Comparison of ENCODE assay signal across 8 cellular contexts in genomic region chrX:103405009-103405333, GRCh38. TPM values are rescaled to one million over a fixed set of nuclear protein-coding genes. Genes with fewer than 3 reads are reported as not detected.
DNase-seq lines count a peak whose midpoint lies in the region; ATAC-seq and TF ChIP-seq lines count a peak whose summit lies in the region.

No MANE protein-coding gene starts in this region.

- DNase-seq in activated T-cell treated with anti-CD3 and anti-CD28 coated beads, Interleukin-2, amount 50 U/mL, for 72 hours = no peak
- DNase-seq in activated T-cell treated with anti-CD3 and anti-CD28 coated beads for 4 hours (no peak), kidney tubule cell (ENCODE audit: low spot score) (peak; percentile 7), type B pancreatic cell (ENCODE audit: extremely low spot score, unreplicated experiment) (no peak), substantia nigra (lab: John Stamatoyannopoulos, UW) (no peak)
- DNase-seq in activated CD8-positive, alpha-beta T cell treated with anti-CD3 and anti-CD28 coated beads, Interleukin-2, amount 10 ng/mL, durations not matched to agents 7 days and 5 days = no peak

- peaks cover 30% of the 10 kb centered on the region for H3K27me3 Mint-ChIP-seq in activated T-cell treated with anti-CD3 and anti-CD28 coated beads, Interleukin-2, amount 50 U/mL, for 72 hours (ENCODE audit: low read depth)
- H3K27me3 Mint-ChIP-seq in activated CD8-positive, alpha-beta T cell treated with anti-CD3 and anti-CD28 coated beads, Interleukin-2, amount 10 ng/mL, durations not matched to agents 7 days and 5 days (ENCODE audit: low read depth) = peaks cover 5% of the 10 kb centered on the region
- no peaks in the 10 kb centered on the region for H3K27me3 Mint-ChIP-seq in type B pancreatic cell

- ATAC-seq in activated T-cell treated with anti-CD3 and anti-CD28 coated beads, Interleukin-2, amount 50 U/mL, for 72 hours (replicated peaks in 1 of 2) = no peak
- no peak for ATAC-seq in activated CD8-positive, alpha-beta T cell treated with anti-CD3 and anti-CD28 coated beads, Interleukin-2, amount 10 ng/mL, durations not matched to agents 7 days and 5 days
- ATAC-seq in HG02970 (IDR thresholded peaks at IDR 0.05; ENCODE audit: low FRiP score, unreplicated experiment) (no peak), GM18868 (IDR thresholded peaks at IDR 0.05; ENCODE audit: unreplicated experiment) (no peak)

- no peak overlapping the region for H3K27ac Mint-ChIP-seq in activated T-cell treated with anti-CD3 and anti-CD28 coated beads, Interleukin-2, amount 50 U/mL, for 72 hours
- H3K27ac Mint-ChIP-seq in activated CD8-positive, alpha-beta T cell treated with anti-CD3 and anti-CD28 coated beads, Interleukin-2, amount 10 ng/mL, durations not matched to agents 7 days and 5 days = peak overlapping the region; percentile 21
- H3K27ac Mint-ChIP-seq in type B pancreatic cell = peak overlapping the region; percentile 80

- H3K36me3 Mint-ChIP-seq in activated T-cell treated with anti-CD3 and anti-CD28 coated beads, Interleukin-2, amount 50 U/mL, for 72 hours (ENCODE audit: insufficient read depth in 2 of 2) = no peaks in the 10 kb centered on the region
- no peaks in the 10 kb centered on the region for H3K36me3 Mint-ChIP-seq in activated CD8-positive, alpha-beta T cell treated with anti-CD3 and anti-CD28 coated beads, Interleukin-2, amount 10 ng/mL, durations not matched to agents 7 days and 5 days (ENCODE audit: low read depth)
- no peaks in the 10 kb centered on the region for H3K36me3 Mint-ChIP-seq in type B pancreatic cell

- TF ChIP-seq CTCF in type B pancreatic cell (conservative IDR thresholded peaks at IDR 0.05) = no peak

- H3K27ac ChIP-seq in substantia nigra (ENCODE audit: low read depth, low read length, poor library complexity, severe bottlenecking) = no peak overlapping the region

- no peaks in the 10 kb centered on the region for H3K9me3 Mint-ChIP-seq in activated T-cell treated with anti-CD3 and anti-CD28 coated beads, Interleukin-2, amount 50 U/mL, for 72 hours
- H3K9me3 Mint-ChIP-seq in activated CD8-positive, alpha-beta T cell treated with anti-CD3 and anti-CD28 coated beads, Interleukin-2, amount 10 ng/mL, durations not matched to agents 7 days and 5 days (ENCODE audit: insufficient read depth) = no peaks in the 10 kb centered on the region
- H3K9me3 Mint-ChIP-seq in type B pancreatic cell = no peaks in the 10 kb centered on the region

- H3K4me1 Mint-ChIP-seq in activated T-cell treated with anti-CD3 and anti-CD28 coated beads, Interleukin-2, amount 50 U/mL, for 72 hours (ENCODE audit: low read depth) = peaks cover 16% of the 10 kb centered on the region
- peaks cover 9% of the 10 kb centered on the region for H3K4me1 Mint-ChIP-seq in activated CD8-positive, alpha-beta T cell treated with anti-CD3 and anti-CD28 coated beads, Interleukin-2, amount 10 ng/mL, durations not matched to agents 7 days and 5 days (ENCODE audit: low read depth)
- H3K4me1 Mint-ChIP-seq in type B pancreatic cell (ENCODE audit: unreplicated experiment) = peaks cover 11% of the 10 kb centered on the region

- POLR2A ChIA-PET in activated CD8-positive, alpha-beta T cell treated with anti-CD3 and anti-CD28 coated beads, Interleukin-2, amount 10 ng/mL, durations not matched to agents 7 days and 5 days (lab: Charles Lee) = no interaction called here

- H3K4me3 Mint-ChIP-seq in activated T-cell treated with anti-CD3 and anti-CD28 coated beads, Interleukin-2, amount 50 U/mL, for 72 hours = peak overlapping the region; percentile 90 to 96
- H3K4me3 Mint-ChIP-seq in activated CD8-positive, alpha-beta T cell treated with anti-CD3 and anti-CD28 coated beads, Interleukin-2, amount 10 ng/mL, durations not matched to agents 7 days and 5 days = peak overlapping the region; percentile 78
- H3K4me3 Mint-ChIP-seq in type B pancreatic cell = peak overlapping the region; percentile 92

- CTCF ChIA-PET in activated CD8-positive, alpha-beta T cell treated with anti-CD3 and anti-CD28 coated beads, Interleukin-2, amount 10 ng/mL, durations not matched to agents 7 days and 5 days (lab: Charles Lee) = interaction anchor here (0.8 to 1.1 kb wide), 2 partner anchors 59 to 60 kb away, joined by 4 read pairs; no protein-coding TSS in a partner anchor

RNA-seq across cellular contexts. Expression of gene BEX3, which starts 28.6 kb away (rescaled TPM):
- 10 to 100 TPM; 17.3 to 33.0 TPM for total RNA-seq in activated T-cell treated with anti-CD3 and anti-CD28 coated beads, Interleukin-2, amount 50 U/mL, for 72 hours
- total RNA-seq in activated CD8-positive, alpha-beta T cell treated with anti-CD3 and anti-CD28 coated beads, Interleukin-2, amount 10 ng/mL, durations not matched to agents 7 days and 5 days = 10 to 100 TPM; 11.1 to 11.3 TPM
- 194 and 251 TPM in 2 replicates for total RNA-seq in type B pancreatic cell (ENCODE audit: low replicate concordance)

RNA-seq across cellular contexts. Expression of gene TCEAL9, which starts 48.7 kb away (rescaled TPM):
- 1 to 10 TPM; 1.6 to 3.5 TPM for total RNA-seq in activated T-cell treated with anti-CD3 and anti-CD28 coated beads, Interleukin-2, amount 50 U/mL, for 72 hours
- 1 to 10 TPM in 1 of 2 experiments, under 1 TPM in 1; 0.84 to 1.2 TPM for total RNA-seq in activated CD8-positive, alpha-beta T cell treated with anti-CD3 and anti-CD28 coated beads, Interleukin-2, amount 10 ng/mL, durations not matched to agents 7 days and 5 days
- total RNA-seq in type B pancreatic cell (ENCODE audit: low replicate concordance) = 43.1 and 64.1 TPM in 2 replicates
